In genomic region chr7:8092140-8092539, GRCh38 we compare ENCODE assay signal across 26 cellular contexts.
"Had no signal": no experiment of that assay in that cellular context is flagged by ENCODE, and none has a peak within 500 bp of the region (broad histone marks: within the 10 kb centered on the region; RNA-seq: fewer than 3 reads in every experiment).

No MANE protein-coding gene starts in this region.

- H3K36me3 ChIP-seq: pancreas, right lobe of liver had no signal

- ATAC-seq: activated CD4-positive, alpha-beta T cell treated with anti-CD3 and anti-CD28 coated beads for 36 hours; activated T-helper 17 cell treated with anti-CD3 and anti-CD28 coated beads, Interleukin-2, amount 50 U/mL, for 72 hours; left cardiac atrium; mucosa of descending colon; pancreas; right lobe of liver; stimulated activated memory B cell treated with anti-CD40 and anti-IgM and Interleukin-4, amounts not matched to agents 10 μg/mL and 1 μg/mL and 100 μg/mL, for 72 hours had no signal

- H3K27ac Mint-ChIP-seq: activated B cell treated with CpG ODN at 0.5 μM for 24 hours; activated CD4-positive, alpha-beta T cell treated with anti-CD3 and anti-CD28 coated beads for 36 hours; activated naive CD8-positive, alpha-beta T cell; activated T-helper 17 cell treated with anti-CD3 and anti-CD28 coated beads, Interleukin-2, amount 50 U/mL, for 72 hours; nephron progenitor cell; stimulated activated memory B cell treated with anti-CD40 and anti-IgM and Interleukin-4, amounts not matched to agents 10 μg/mL and 1 μg/mL and 100 μg/mL, for 72 hours had no signal

- DNase-seq: activated B cell treated with CpG ODN at 0.5 μM for 24 hours; activated CD4-positive, alpha-beta T cell treated with anti-CD3 and anti-CD28 coated beads for 36 hours; activated CD4-positive, alpha-beta T cell treated with anti-CD3 and anti-CD28 coated beads, Interleukin-2, amount 50 U/mL, for 4 hours; activated CD8-positive, alpha-beta memory T cell treated with anti-CD3 and anti-CD28 coated beads for 24 hours; activated CD8-positive, alpha-beta memory T cell treated with anti-CD3 and anti-CD28 coated beads, Interleukin-2, amount 50 U/mL, for 4 hours; activated T-cell treated with anti-CD3 and anti-CD28 coated beads, Interleukin-2, amount 50 U/mL, for 24 hours; amniotic stem cell; erythroblast; hippocampal formation; left cardiac atrium; mesenchymal stem cell; mucosa of descending colon; nephron progenitor cell; pancreas; psoas muscle; right lobe of liver; stimulated activated CD4-positive, alpha-beta T cell treated with anti-CD3 and anti-CD28 coated beads, Interleukin-15, amount 100 ng/mL, for 24 hours; stomach; T-helper 1 cell had no signal

- H3K4me1 ChIP-seq: pancreas, psoas muscle, suprapubic skin, tibial nerve had no signal

- H3K9me3 Mint-ChIP-seq: activated B cell treated with CpG ODN at 0.5 μM for 24 hours; activated T-cell treated with anti-CD3 and anti-CD28 coated beads, Interleukin-2, amount 50 U/mL, for 24 hours; stimulated activated memory B cell treated with anti-CD40 and anti-IgM and Interleukin-4, amounts not matched to agents 10 μg/mL and 1 μg/mL and 100 μg/mL, for 72 hours had no signal

- H3K4me3 Mint-ChIP-seq: activated B cell treated with CpG ODN at 0.5 μM for 24 hours; activated CD4-positive, alpha-beta T cell treated with anti-CD3 and anti-CD28 coated beads for 36 hours; activated naive CD8-positive, alpha-beta T cell; activated T-cell treated with anti-CD3 and anti-CD28 coated beads, Interleukin-2, amount 50 U/mL, for 24 hours; activated T-helper 17 cell treated with anti-CD3 and anti-CD28 coated beads, Interleukin-2, amount 50 U/mL, for 72 hours; nephron progenitor cell; stimulated activated memory B cell treated with anti-CD40 and anti-IgM and Interleukin-4, amounts not matched to agents 10 μg/mL and 1 μg/mL and 100 μg/mL, for 72 hours had no signal

- H3K27me3 Mint-ChIP-seq: activated B cell treated with CpG ODN at 0.5 μM for 24 hours; activated CD4-positive, alpha-beta T cell treated with anti-CD3 and anti-CD28 coated beads for 36 hours; activated naive CD8-positive, alpha-beta T cell; activated T-cell treated with anti-CD3 and anti-CD28 coated beads, Interleukin-2, amount 50 U/mL, for 24 hours; activated T-helper 17 cell treated with anti-CD3 and anti-CD28 coated beads, Interleukin-2, amount 50 U/mL, for 72 hours; stimulated activated memory B cell treated with anti-CD40 and anti-IgM and Interleukin-4, amounts not matched to agents 10 μg/mL and 1 μg/mL and 100 μg/mL, for 72 hours had no signal

- H3K9me3 ChIP-seq: mucosa of descending colon, pancreas, psoas muscle, right lobe of liver, stomach, suprapubic skin had no signal

- H3K27ac ChIP-seq: pancreas, psoas muscle, right lobe of liver, stomach, suprapubic skin, tibial nerve had no signal

- H3K4me3 ChIP-seq: mucosa of descending colon, pancreas, psoas muscle, right lobe of liver, smooth muscle cell, stomach, suprapubic skin, tibial nerve had no signal

- FAIRE-seq: frontal cortex, pancreas had no signal

- H3K4me1 Mint-ChIP-seq: activated B cell treated with CpG ODN at 0.5 μM for 24 hours; activated T-helper 17 cell treated with anti-CD3 and anti-CD28 coated beads, Interleukin-2, amount 50 U/mL, for 72 hours; nephron progenitor cell had no signal

- H3K27me3 ChIP-seq: pancreas, right lobe of liver, stomach, suprapubic skin, tibial nerve had no signal
